Comparison of ENCODE assay signal across 7 cellular contexts in genomic region chrX:49185062-49185394, GRCh38. TPM values are rescaled to one million over a fixed set of nuclear protein-coding genes. Genes with fewer than 3 reads are reported as not detected.
DNase-seq lines count a peak whose midpoint lies in the region; ATAC-seq and TF ChIP-seq lines count a peak whose summit lies in the region.
"Had no signal": no experiment of that assay in that cellular context is flagged by ENCODE, and none has a peak within 500 bp of the region (broad histone marks: within the 10 kb centered on the region; RNA-seq: fewer than 3 reads in every experiment).

No MANE protein-coding gene starts in this region.

- no peak for TF ChIP-seq EP300 in transverse colon (IDR thresholded peaks at IDR 0.05; ENCODE audit: low read depth)

- no peaks in the 10 kb centered on the region for H4K20me1 ChIP-seq in fibroblast of lung (ENCODE audit: control insufficient read depth, extremely low read depth, insufficient read depth, low read length)

- TF ChIP-seq CTCF in fibroblast of lung (conservative IDR thresholded peaks at IDR 0.05 in 1 of 2, IDR thresholded peaks at IDR 0.05 in 1 of 2; ENCODE audit: low read depth in 1 of 2, low read length in 2 of 2) = no peak
- TF ChIP-seq CTCF in transverse colon (IDR thresholded peaks at IDR 0.05) = no peak

- H3K27me3 Mint-ChIP-seq in activated T-cell treated with anti-CD3 and anti-CD28 coated beads, Interleukin-2, amount 50 U/mL, for 72 hours (ENCODE audit: low read depth) = no peaks in the 10 kb centered on the region

- H2AFZ ChIP-seq in fibroblast of lung (ENCODE audit: low read length) = no peak overlapping the region

- no peaks in the 10 kb centered on the region for H3K27me3 ChIP-seq in fibroblast of lung (ENCODE audit: control insufficient read depth, insufficient read depth, low read length)
- H3K27me3 ChIP-seq in transverse colon = no peaks in the 10 kb centered on the region

- H3K36me3 ChIP-seq in fibroblast of lung (ENCODE audit: control insufficient read depth, insufficient read depth, low read length) (no peaks in the 10 kb centered on the region), transverse colon (peaks cover 0 to 4% (median 0%) of the 10 kb centered on the region in 4 donors)

- intact Hi-C loops in transverse colon (cut with DNase I; ENCODE audit: low total_unique reads) = no loop called here

- H3K4me2 ChIP-seq in fibroblast of lung (ENCODE audit: extremely low read depth, insufficient read depth, low read length) = peak overlapping the region; percentile 59

- in situ Hi-C loops in transverse colon (cut with MboI; ENCODE audit: low pct_ligation_motif_present in 1 of 4, low pct_unique_long_range_greater_than_20kb in 1 of 4, low sequenced_read_pairs in 3 of 4) = no loop called here

- H3K4me3 Mint-ChIP-seq in activated T-cell treated with anti-CD3 and anti-CD28 coated beads, Interleukin-2, amount 50 U/mL, for 72 hours = peak overlapping the region; percentile 81 to 88

- peak overlapping the region; percentile 43 for H3K27ac Mint-ChIP-seq in activated T-cell treated with anti-CD3 and anti-CD28 coated beads, Interleukin-2, amount 50 U/mL, for 72 hours

- no peaks in the 10 kb centered on the region for H3K79me2 ChIP-seq in fibroblast of lung (ENCODE audit: control insufficient read depth, insufficient read depth, low read length)

- no peaks in the 10 kb centered on the region for H3K9me3 Mint-ChIP-seq in activated T-cell treated with anti-CD3 and anti-CD28 coated beads, Interleukin-2, amount 50 U/mL, for 72 hours

- H3K9me3 ChIP-seq in fibroblast of lung (ENCODE audit: control insufficient read depth, insufficient read depth, low read depth, low read length) (no peaks in the 10 kb centered on the region), transverse colon (no peaks in the 10 kb centered on the region)

- TF ChIP-seq POLR2A in transverse colon (IDR thresholded peaks at IDR 0.05) = no peak

- WGBS in transverse colon (ENCODE audit: low coverage in 1 of 2), 2 donors = 58% methylated on average over 8 of the region's 8 CpGs; no CpG with 5 or more reads in 1 of the 2 donors

- DNase-seq in activated T-cell treated with anti-CD3 and anti-CD28 coated beads, Interleukin-2, amount 50 U/mL, for 72 hours = no peak
- DNase-seq in activated T-cell treated with anti-CD3 and anti-CD28 coated beads for 4 hours (no peak), fibroblast of lung (ENCODE audit: low read depth in 2 of 2) (no peak), transverse colon (no peak)

- H3K36me3 Mint-ChIP-seq in activated T-cell treated with anti-CD3 and anti-CD28 coated beads, Interleukin-2, amount 50 U/mL, for 72 hours (ENCODE audit: insufficient read depth in 2 of 2) = peaks cover 4 to 7% of the 10 kb centered on the region in 2 donors

- H3K4me1 Mint-ChIP-seq in activated T-cell treated with anti-CD3 and anti-CD28 coated beads, Interleukin-2, amount 50 U/mL, for 72 hours (ENCODE audit: low read depth) = peaks cover 14% of the 10 kb centered on the region

- H3K27ac ChIP-seq in fibroblast of lung (ENCODE audit: insufficient read depth, low read length) (no peak overlapping the region), transverse colon (peak overlapping the region; percentile 77 to 89 (median 86))

- ATAC-seq in activated T-cell treated with anti-CD3 and anti-CD28 coated beads, Interleukin-2, amount 50 U/mL, for 72 hours (replicated peaks in 1 of 2) = no peak
- ATAC-seq in GM18858 (IDR thresholded peaks at IDR 0.05; ENCODE audit: unreplicated experiment) (no peak), SK-N-SH treated with all-trans-retinoic acid at 6 μM for 48 hours (no peak)

- H3K4me1 ChIP-seq in fibroblast of lung (ENCODE audit: control insufficient read depth, extremely low read depth, insufficient read depth, low read length) (peaks cover 2% of the 10 kb centered on the region), transverse colon (peaks cover 0 to 23% (median 8%) of the 10 kb centered on the region in 4 donors)

- H3K4me3 ChIP-seq in fibroblast of lung (replicated peaks in 1 of 4; ENCODE audit: control extremely low read depth in 1 of 4, insufficient read depth in 1 of 4, low read depth in 3 of 4, low read length in 4 of 4) = peak overlapping the region in 3 of 4 experiments; percentile 12 to 64 (median 57)
- H3K4me3 ChIP-seq in transverse colon = peak overlapping the region; percentile 14 to 64 (median 50)

- no peak overlapping the region for H3K9ac ChIP-seq in fibroblast of lung (ENCODE audit: insufficient read depth, low read length)

TF ChIP-seq in SK-N-SH treated with all-trans-retinoic acid at 6 μM for 48 hours, 23 proteins besides CTCF, POLR2A, EP300 and RAD21 (continues in another document):
- TF ChIP-seq CREB5 (CRISPR knock-in tag; IDR thresholded peaks at IDR 0.05; ENCODE audit: low read depth) (no peak), PPARA (CRISPR knock-in tag; IDR thresholded peaks at IDR 0.05; ENCODE audit: borderline replicate concordance) (no peak), ZC3H10 (CRISPR knock-in tag; IDR thresholded peaks at IDR 0.05) (no peak), SNAI2 (CRISPR knock-in tag; IDR thresholded peaks at IDR 0.05) (no peak), RARB (CRISPR knock-in tag; IDR thresholded peaks at IDR 0.05) (no peak), ZNF565 (CRISPR knock-in tag; conservative IDR thresholded peaks at IDR 0.05; ENCODE audit: low read depth) (no peak), ESRRG (CRISPR knock-in tag; IDR thresholded peaks at IDR 0.05) (no peak), TSHZ2 (CRISPR knock-in tag; IDR thresholded peaks at IDR 0.05) (no peak), ISL1 (CRISPR knock-in tag; IDR thresholded peaks at IDR 0.05) (no peak), ARNTL (CRISPR knock-in tag; IDR thresholded peaks at IDR 0.05; ENCODE audit: borderline replicate concordance, low read depth) (no peak)

RNA-seq across cellular contexts. Expression of gene PRICKLE3, which starts 1.1 kb away (rescaled TPM):
- total RNA-seq in activated T-cell treated with anti-CD3 and anti-CD28 coated beads, Interleukin-2, amount 50 U/mL, for 72 hours = 10 to 100 TPM; 17.4 to 17.6 TPM
- total RNA-seq in fibroblast of lung (4.6 and 7.4 TPM in 2 replicates), transverse colon (10 to 100 TPM; 14.5 to 40.0 (median 33.2) TPM)
- polyA plus RNA-seq in fibroblast of lung = 2.7 and 3.5 TPM in 2 replicates
- 4.5 and 5.4 TPM in 2 replicates for polyA plus RNA-seq in fibroblast of lung (2012)
- polyA minus RNA-seq in fibroblast of lung (ENCODE audit: low replicate concordance) = 7.0 and 8.0 TPM in 2 replicates

RNA-seq across cellular contexts. Expression of gene PLP2, which starts 13.3 kb away (rescaled TPM):
- total RNA-seq in activated T-cell treated with anti-CD3 and anti-CD28 coated beads, Interleukin-2, amount 50 U/mL, for 72 hours = 100 to 1,000 TPM; 232 to 266 TPM
- 10.5 and 23.3 TPM in 2 replicates for total RNA-seq in fibroblast of lung
- 212 and 317 TPM in 2 replicates for polyA plus RNA-seq in fibroblast of lung
- polyA plus RNA-seq in fibroblast of lung (2012) = 208 and 292 TPM in 2 replicates
- polyA minus RNA-seq in fibroblast of lung (ENCODE audit: low replicate concordance) = 354 and 470 TPM in 2 replicates
- total RNA-seq in transverse colon = 10 to 100 TPM; 31.0 to 60.3 (median 43.2) TPM

RNA-seq across cellular contexts. Expression of gene SYP, which starts 15.0 kb away (rescaled TPM):
- total RNA-seq in activated T-cell treated with anti-CD3 and anti-CD28 coated beads, Interleukin-2, amount 50 U/mL, for 72 hours = 10 to 100 TPM in 1 of 2 donors, 1 to 10 TPM in 1; 8.7 to 15.9 TPM
- 0.17 and 0.26 TPM in 2 replicates for total RNA-seq in fibroblast of lung
- polyA plus RNA-seq in fibroblast of lung = 0.08 and 0.15 TPM in 2 replicates
- polyA plus RNA-seq in fibroblast of lung (2012) = 0.31 and 0.40 TPM in 2 replicates
- not detected in 2 replicates for polyA minus RNA-seq in fibroblast of lung (ENCODE audit: low replicate concordance)
- 1 to 10 TPM; 1.1 to 7.6 (median 5.0) TPM for total RNA-seq in transverse colon

RNA-seq across cellular contexts. Expression of gene MAGIX, which starts 22.5 kb away (rescaled TPM):
- total RNA-seq in activated T-cell treated with anti-CD3 and anti-CD28 coated beads, Interleukin-2, amount 50 U/mL, for 72 hours = under 1 TPM; 0.84 to 0.93 TPM
- 1.0 and 1.7 TPM in 2 replicates for total RNA-seq in fibroblast of lung
- polyA plus RNA-seq in fibroblast of lung = 0.34 and 0.40 TPM in 2 replicates
- 0.66 and 0.88 TPM in 2 replicates for polyA plus RNA-seq in fibroblast of lung (2012)
- 0.07 TPM in 1 of 2 replicates, not detected in the other for polyA minus RNA-seq in fibroblast of lung (ENCODE audit: low replicate concordance)
- total RNA-seq in transverse colon = 10 to 100 TPM in 3 of 4 donors, 1 to 10 TPM in 1; 5.6 to 28.8 (median 12.7) TPM

RNA-seq across cellular contexts. Expression of gene CACNA1F, which starts 48.1 kb away (rescaled TPM):
- total RNA-seq in activated T-cell treated with anti-CD3 and anti-CD28 coated beads, Interleukin-2, amount 50 U/mL, for 72 hours = 1 to 10 TPM; 3.4 to 4.1 TPM
- 0.17 and 0.26 TPM in 2 replicates for total RNA-seq in fibroblast of lung
- polyA plus RNA-seq in fibroblast of lung = not detected in 2 replicates
- polyA plus RNA-seq in fibroblast of lung (2012) = not detected in 2 replicates
- polyA minus RNA-seq in fibroblast of lung (ENCODE audit: low replicate concordance) = not detected in 2 replicates
- 1 to 10 TPM in 1 of 4 donors, under 1 TPM in 2, not detected in 1; 0.32 to 2.8 (median 0.96) TPM for total RNA-seq in transverse colon
- total RNA-seq: SK-MEL-5 had no signal
